32 cellular contexts compared by ENCODE assay signal in genomic region chr3:131716943-131717342, GRCh38.
"Had no signal": no experiment of that assay in that cellular context is flagged by ENCODE, and none has a peak within 500 bp of the region (broad histone marks: within the 10 kb centered on the region; RNA-seq: fewer than 3 reads in every experiment).

No MANE protein-coding gene starts in this region.

- H3K4me3 Mint-ChIP-seq: activated CD8-positive, alpha-beta T cell treated with anti-CD3 and anti-CD28 coated beads for 36 hours; activated naive CD4-positive, alpha-beta T cell treated with anti-CD3 and anti-CD28 coated beads for 36 hours; activated T-helper 1 cell treated with anti-CD3 and anti-CD28 coated beads, Interleukin-12 subunit alpha, Interleukin-12 subunit beta, Interleukin-2, Interleukin-4 antibody, amounts not matched to agents 30 ng/mL and 10 ng/mL and 1 ng/mL, durations not matched to agents 14 hours and 24 hours and 36 hours; brain; T-cell had no signal

- H3K4me3 ChIP-seq: adrenal gland, Peyer's patch, SJSA1 had no signal

- H3K27ac Mint-ChIP-seq: activated CD8-positive, alpha-beta T cell treated with anti-CD3 and anti-CD28 coated beads for 36 hours; activated naive CD4-positive, alpha-beta T cell treated with anti-CD3 and anti-CD28 coated beads, Interleukin-2, amount 50 U/mL, for 72 hours; activated T-helper 1 cell treated with anti-CD3 and anti-CD28 coated beads, Interleukin-12 subunit alpha, Interleukin-12 subunit beta, Interleukin-2, Interleukin-4 antibody, amounts not matched to agents 30 ng/mL and 10 ng/mL and 1 ng/mL, durations not matched to agents 14 hours and 24 hours and 36 hours; brain; T-cell had no signal

- H3K36me3 Mint-ChIP-seq: activated naive CD4-positive, alpha-beta T cell treated with anti-CD3 and anti-CD28 coated beads, Interleukin-2, amount 50 U/mL, for 72 hours; brain; T-cell had no signal

- H3K36me3 ChIP-seq: adrenal gland, Peyer's patch, SJSA1, WERI-Rb-1 had no signal

- H3K27me3 ChIP-seq: adrenal gland, Peyer's patch, SJSA1 had no signal

- H3K27ac ChIP-seq: adrenal gland, Peyer's patch, SJSA1, WERI-Rb-1 had no signal

- H3K4me1 ChIP-seq: adrenal gland, Peyer's patch, SJSA1 had no signal

- H3K4me1 Mint-ChIP-seq: brain, T-cell had no signal

- H3K9me3 ChIP-seq: adrenal gland, Peyer's patch, SJSA1, SK-N-SH had no signal

- H3K9me3 Mint-ChIP-seq: activated CD8-positive, alpha-beta T cell treated with anti-CD3 and anti-CD28 coated beads for 36 hours; activated naive CD4-positive, alpha-beta T cell treated with anti-CD3 and anti-CD28 coated beads for 36 hours; activated naive CD4-positive, alpha-beta T cell treated with anti-CD3 and anti-CD28 coated beads, Interleukin-2, amount 50 U/mL, for 72 hours; activated T-helper 1 cell treated with anti-CD3 and anti-CD28 coated beads, Interleukin-12 subunit alpha, Interleukin-12 subunit beta, Interleukin-2, Interleukin-4 antibody, amounts not matched to agents 30 ng/mL and 10 ng/mL and 1 ng/mL, durations not matched to agents 14 hours and 24 hours and 36 hours; brain; T-cell had no signal

- H3K4me2 ChIP-seq: SK-N-SH had no signal

- DNase-seq: activated CD4-positive, alpha-beta T cell treated with anti-CD3 and anti-CD28 coated beads for 1 hour; activated CD4-positive, alpha-beta T cell treated with anti-CD3 and anti-CD28 coated beads for 48 hours; activated CD4-positive, CD25-positive, alpha-beta regulatory T cell; activated CD8-positive, alpha-beta T cell treated with anti-CD3 and anti-CD28 coated beads for 36 hours; activated gamma-delta T cell treated with Interleukin-2 at 50 U/mL for 16 hours; activated naive CD4-positive, alpha-beta T cell treated with anti-CD3 and anti-CD28 coated beads for 36 hours; activated T-cell treated with anti-CD3 and anti-CD28 coated beads, Interleukin-2, amount 50 U/mL, for 1 hour; adrenal gland; caudate nucleus; cerebellar nuclear complex; KG1; MM.1S; MV-4-11; NCI-H1092; NCI-H1436 treated with DMSO at 0.1 percent for 48 hours; NCI-H1694 treated with DMSO at 0.1 percent for 48 hours; NCI-H2029; NCI-H345; NCI-H524 treated with DMSO at 0.1 percent for 48 hours; PC-3; Peyer's patch; RPMI8226; SHP77 treated with DMSO at 0.1 percent for 48 hours; SK-N-SH; T-cell; T-helper 2 cell; T-helper 9 cell; WERI-Rb-1 had no signal

- H3K27me3 Mint-ChIP-seq: brain had no signal

- H3K9ac ChIP-seq: SK-N-SH had no signal

- ATAC-seq: activated CD8-positive, alpha-beta T cell treated with anti-CD3 and anti-CD28 coated beads for 36 hours; activated naive CD4-positive, alpha-beta T cell treated with anti-CD3 and anti-CD28 coated beads, Interleukin-2, amount 50 U/mL, for 72 hours; PC-3; T-cell had no signal
